In genomic region chr19:29665826-29666633, GRCh38 we compare ENCODE assay signal across 1 cellular context.
TF ChIP-seq lines count a peak whose summit lies in the region.

No MANE protein-coding gene starts in this region.

TF ChIP-seq in HCT116, 20 proteins besides CTCF, POLR2A, EP300 and RAD21 (continued from another document):
- TF ChIP-seq REST (IDR thresholded peaks at IDR 0.05; ENCODE audit: low read depth) (no peak), SIN3A (IDR thresholded peaks at IDR 0.05; ENCODE audit: low read depth) (no peak), CEBPB (IDR thresholded peaks at IDR 0.05; ENCODE audit: low read depth) (no peak), EZH2phosphoT487 (IDR thresholded peaks at IDR 0.05; ENCODE audit: borderline replicate concordance) (no peak)
TF ChIP-seq in HCT116: peak in this region for 0.
